ENCODE assay signal across 3 cellular contexts in the genomic region with DNA sequence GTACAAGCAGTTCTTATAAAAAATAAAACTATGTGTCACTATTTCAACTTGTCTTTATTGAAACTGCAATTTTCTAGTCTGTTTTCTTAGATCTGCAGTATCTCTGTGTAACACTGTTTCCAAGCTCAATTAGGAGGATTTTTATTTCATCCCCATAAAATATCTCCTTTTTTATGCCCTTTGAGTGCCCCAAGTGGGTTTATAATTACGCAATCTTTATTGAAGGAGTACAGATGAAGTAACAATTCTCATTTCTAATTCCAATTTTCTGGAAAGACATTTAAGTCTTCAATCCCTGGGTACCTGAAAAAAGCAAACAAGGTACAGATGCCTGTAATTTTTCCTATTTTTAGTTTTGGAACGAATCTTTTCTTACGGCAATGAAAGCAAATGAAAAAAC.
TF ChIP-seq lines count a peak whose summit lies in the region.

No MANE protein-coding gene starts in this region.

TF ChIP-seq in IMR-90, 13 proteins besides CTCF, POLR2A, EP300 and RAD21:
- TF ChIP-seq FOS (IDR thresholded peaks at IDR 0.05; ENCODE audit: low read depth, low read length) (no peak), CEBPB (IDR thresholded peaks at IDR 0.05; ENCODE audit: low read depth, low read length) (peak; percentile 81)

TF ChIP-seq in H1, 55 proteins besides CTCF, POLR2A, EP300 and RAD21:
- peak; percentile 85 for TF ChIP-seq CEBPB (IDR thresholded peaks at IDR 0.05; ENCODE audit: low read depth, low read length)
- no peak for TF ChIP-seq CHD7 (IDR thresholded peaks at IDR 0.05; ENCODE audit: insufficient replicate concordance, low read length)
- TF ChIP-seq, protein P1, sequence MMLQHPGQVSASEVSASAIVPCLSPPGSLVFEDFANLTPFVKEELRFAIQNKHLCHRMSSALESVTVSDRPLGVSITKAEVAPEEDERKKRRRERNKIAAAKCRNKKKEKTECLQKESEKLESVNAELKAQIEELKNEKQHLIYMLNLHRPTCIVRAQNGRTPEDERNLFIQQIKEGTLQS (IDR thresholded peaks at IDR 0.05; ENCODE audit: insufficient read depth, low read depth, low read length), result no peak
- TF ChIP-seq YY1 (IDR thresholded peaks at IDR 0.05; ENCODE audit: low read depth, low read length), result no peak
- no peak for TF ChIP-seq KDM1A (IDR thresholded peaks at IDR 0.05; ENCODE audit: borderline replicate concordance, low read length)
- no peak for TF ChIP-seq SRF (IDR thresholded peaks at IDR 0.05; ENCODE audit: low read depth, low read length)

TF ChIP-seq in SK-N-SH, 30 proteins besides CTCF, POLR2A, EP300 and RAD21:
- TF ChIP-seq POLR2AphosphoS5 (IDR thresholded peaks at IDR 0.05; ENCODE audit: low read depth, low read length), result no peak
- TF ChIP-seq IRF3 (IDR thresholded peaks at IDR 0.05; ENCODE audit: low read depth, low read length), result no peak
- no peak for TF ChIP-seq REST (IDR thresholded peaks at IDR 0.05; ENCODE audit: low read depth, low read length)
- TF ChIP-seq MEF2A (IDR thresholded peaks at IDR 0.05; ENCODE audit: borderline replicate concordance, low read depth), result no peak
